1 cellular context compared by ENCODE assay signal in the genomic region with DNA sequence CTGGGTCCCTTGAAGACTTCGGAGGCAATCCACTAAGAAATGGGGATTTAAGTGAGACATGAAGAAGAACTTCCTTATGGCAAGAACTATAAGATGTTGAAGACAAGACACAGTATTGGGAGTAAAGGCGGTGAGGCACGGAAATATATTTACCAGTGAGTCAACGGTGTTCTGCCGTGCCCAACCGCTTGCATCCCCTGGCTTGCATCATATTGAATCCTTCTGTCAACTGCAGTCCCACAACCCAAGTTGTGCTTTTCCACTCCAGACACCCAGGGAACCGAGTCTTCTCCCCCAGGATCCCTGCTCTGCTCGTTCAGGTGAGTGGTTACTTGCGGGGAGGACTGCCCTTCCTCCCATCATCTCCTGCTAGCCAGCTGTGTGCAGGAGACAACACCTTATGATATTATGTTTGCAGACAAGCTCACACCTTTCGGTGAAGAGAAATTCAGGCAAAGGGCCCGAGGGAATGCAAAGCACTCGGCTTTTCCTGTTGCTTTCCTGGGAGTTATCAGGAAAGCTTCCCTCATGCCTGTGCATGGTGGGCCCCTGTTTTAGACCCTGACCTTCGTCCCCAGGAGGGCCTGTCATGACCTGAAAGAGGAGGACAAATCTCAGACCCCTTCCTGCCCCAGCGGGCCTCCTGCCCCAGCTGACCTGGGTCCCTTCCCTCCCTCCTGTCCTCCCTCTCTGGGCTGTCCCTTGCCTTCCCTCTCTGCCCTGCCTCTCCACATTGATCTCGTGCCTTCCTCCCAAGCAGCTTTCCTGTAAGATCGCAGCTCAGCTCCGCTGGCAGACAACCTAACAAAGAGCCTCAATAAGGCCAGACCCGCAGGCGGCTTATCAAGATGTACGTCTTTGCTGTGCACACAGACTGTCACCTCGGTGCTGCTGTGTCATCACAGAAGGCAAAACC.
TF ChIP-seq lines count a peak whose summit lies in the region.

No MANE protein-coding gene starts in this region.

TF ChIP-seq in HepG2, 621 proteins besides CTCF, POLR2A, EP300 and RAD21 (continued from another document and continues in another):
- TF ChIP-seq, protein P1, sequence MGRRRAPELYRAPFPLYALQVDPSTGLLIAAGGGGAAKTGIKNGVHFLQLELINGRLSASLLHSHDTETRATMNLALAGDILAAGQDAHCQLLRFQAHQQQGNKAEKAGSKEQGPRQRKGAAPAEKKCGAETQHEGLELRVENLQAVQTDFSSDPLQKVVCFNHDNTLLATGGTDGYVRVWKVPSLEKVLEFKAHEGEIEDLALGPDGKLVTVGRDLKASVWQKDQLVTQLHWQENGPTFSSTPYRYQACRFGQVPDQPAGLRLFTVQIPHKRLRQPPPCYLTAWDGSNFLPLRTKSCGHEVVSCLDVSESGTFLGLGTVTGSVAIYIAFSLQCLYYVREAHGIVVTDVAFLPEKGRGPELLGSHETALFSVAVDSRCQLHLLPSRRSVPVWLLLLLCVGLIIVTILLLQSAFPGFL (CRISPR knock-in tag; IDR thresholded peaks at IDR 0.05) = no peak
- TF ChIP-seq IRF2 (CRISPR knock-in tag; IDR thresholded peaks at IDR 0.05) (no peak), HIVEP1 (CRISPR knock-in tag; IDR thresholded peaks at IDR 0.05) (no peak), ZNF549 (CRISPR knock-in tag; IDR thresholded peaks at IDR 0.05) (no peak), ZFP1 (CRISPR knock-in tag; IDR thresholded peaks at IDR 0.05) (no peak), NFE2L2 (IDR thresholded peaks at IDR 0.05; ENCODE audit: low read length) (no peak), NFKB2 (CRISPR knock-in tag; IDR thresholded peaks at IDR 0.05; ENCODE audit: borderline replicate concordance) (no peak), SNRNP70 (IDR thresholded peaks at IDR 0.05; ENCODE audit: low read depth, low read length) (no peak), ZNF652 (CRISPR knock-in tag; IDR thresholded peaks at IDR 0.05; ENCODE audit: borderline replicate concordance, low read depth) (no peak), FOXO1 (CRISPR knock-in tag; IDR thresholded peaks at IDR 0.05) (no peak), NCOA2 (CRISPR knock-in tag; IDR thresholded peaks at IDR 0.05) (peak; percentile 20; the same call in 1 of the 2 replicates), ZMYM4 (CRISPR knock-in tag; IDR thresholded peaks at IDR 0.05) (no peak), RFXANK (CRISPR knock-in tag; IDR thresholded peaks at IDR 0.05) (no peak), MED1 (CRISPR knock-in tag; IDR thresholded peaks at IDR 0.05) (peak; percentile 64), ZBTB8A (CRISPR knock-in tag; IDR thresholded peaks at IDR 0.05; ENCODE audit: borderline replicate concordance, low read depth) (no peak), KLF6 (CRISPR knock-in tag; IDR thresholded peaks at IDR 0.05) (no peak), CCDC6 (CRISPR knock-in tag; IDR thresholded peaks at IDR 0.05) (no peak), ZNF207 (IDR thresholded peaks at IDR 0.05; ENCODE audit: borderline replicate concordance) (no peak), MXI1 (IDR thresholded peaks at IDR 0.05; ENCODE audit: borderline replicate concordance, low read depth, low read length) (no peak), ZNF20 (CRISPR knock-in tag; IDR thresholded peaks at IDR 0.05) (no peak), KAT8 (CRISPR knock-in tag; IDR thresholded peaks at IDR 0.05) (no peak), IRX3 (CRISPR knock-in tag; IDR thresholded peaks at IDR 0.05; ENCODE audit: borderline replicate concordance, low read depth) (no peak), ZNF230 (CRISPR knock-in tag; IDR thresholded peaks at IDR 0.05) (no peak), NCOA1 (CRISPR knock-in tag; IDR thresholded peaks at IDR 0.05) (no peak)
- TF ChIP-seq, protein P2, sequence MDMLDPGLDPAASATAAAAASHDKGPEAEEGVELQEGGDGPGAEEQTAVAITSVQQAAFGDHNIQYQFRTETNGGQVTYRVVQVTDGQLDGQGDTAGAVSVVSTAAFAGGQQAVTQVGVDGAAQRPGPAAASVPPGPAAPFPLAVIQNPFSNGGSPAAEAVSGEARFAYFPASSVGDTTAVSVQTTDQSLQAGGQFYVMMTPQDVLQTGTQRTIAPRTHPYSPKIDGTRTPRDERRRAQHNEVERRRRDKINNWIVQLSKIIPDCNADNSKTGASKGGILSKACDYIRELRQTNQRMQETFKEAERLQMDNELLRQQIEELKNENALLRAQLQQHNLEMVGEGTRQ (IDR thresholded peaks at IDR 0.05; ENCODE audit: low read depth, low read length) = no peak
- TF ChIP-seq, protein P2 (CRISPR knock-in tag; IDR thresholded peaks at IDR 0.05; ENCODE audit: borderline replicate concordance) = no peak
- TF ChIP-seq, protein P3, sequence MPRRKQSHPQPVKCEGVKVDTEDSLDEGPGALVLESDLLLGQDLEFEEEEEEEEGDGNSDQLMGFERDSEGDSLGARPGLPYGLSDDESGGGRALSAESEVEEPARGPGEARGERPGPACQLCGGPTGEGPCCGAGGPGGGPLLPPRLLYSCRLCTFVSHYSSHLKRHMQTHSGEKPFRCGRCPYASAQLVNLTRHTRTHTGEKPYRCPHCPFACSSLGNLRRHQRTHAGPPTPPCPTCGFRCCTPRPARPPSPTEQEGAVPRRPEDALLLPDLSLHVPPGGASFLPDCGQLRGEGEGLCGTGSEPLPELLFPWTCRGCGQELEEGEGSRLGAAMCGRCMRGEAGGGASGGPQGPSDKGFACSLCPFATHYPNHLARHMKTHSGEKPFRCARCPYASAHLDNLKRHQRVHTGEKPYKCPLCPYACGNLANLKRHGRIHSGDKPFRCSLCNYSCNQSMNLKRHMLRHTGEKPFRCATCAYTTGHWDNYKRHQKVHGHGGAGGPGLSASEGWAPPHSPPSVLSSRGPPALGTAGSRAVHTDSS (CRISPR knock-in tag; conservative IDR thresholded peaks at IDR 0.05) = no peak
- TF ChIP-seq, protein P4, sequence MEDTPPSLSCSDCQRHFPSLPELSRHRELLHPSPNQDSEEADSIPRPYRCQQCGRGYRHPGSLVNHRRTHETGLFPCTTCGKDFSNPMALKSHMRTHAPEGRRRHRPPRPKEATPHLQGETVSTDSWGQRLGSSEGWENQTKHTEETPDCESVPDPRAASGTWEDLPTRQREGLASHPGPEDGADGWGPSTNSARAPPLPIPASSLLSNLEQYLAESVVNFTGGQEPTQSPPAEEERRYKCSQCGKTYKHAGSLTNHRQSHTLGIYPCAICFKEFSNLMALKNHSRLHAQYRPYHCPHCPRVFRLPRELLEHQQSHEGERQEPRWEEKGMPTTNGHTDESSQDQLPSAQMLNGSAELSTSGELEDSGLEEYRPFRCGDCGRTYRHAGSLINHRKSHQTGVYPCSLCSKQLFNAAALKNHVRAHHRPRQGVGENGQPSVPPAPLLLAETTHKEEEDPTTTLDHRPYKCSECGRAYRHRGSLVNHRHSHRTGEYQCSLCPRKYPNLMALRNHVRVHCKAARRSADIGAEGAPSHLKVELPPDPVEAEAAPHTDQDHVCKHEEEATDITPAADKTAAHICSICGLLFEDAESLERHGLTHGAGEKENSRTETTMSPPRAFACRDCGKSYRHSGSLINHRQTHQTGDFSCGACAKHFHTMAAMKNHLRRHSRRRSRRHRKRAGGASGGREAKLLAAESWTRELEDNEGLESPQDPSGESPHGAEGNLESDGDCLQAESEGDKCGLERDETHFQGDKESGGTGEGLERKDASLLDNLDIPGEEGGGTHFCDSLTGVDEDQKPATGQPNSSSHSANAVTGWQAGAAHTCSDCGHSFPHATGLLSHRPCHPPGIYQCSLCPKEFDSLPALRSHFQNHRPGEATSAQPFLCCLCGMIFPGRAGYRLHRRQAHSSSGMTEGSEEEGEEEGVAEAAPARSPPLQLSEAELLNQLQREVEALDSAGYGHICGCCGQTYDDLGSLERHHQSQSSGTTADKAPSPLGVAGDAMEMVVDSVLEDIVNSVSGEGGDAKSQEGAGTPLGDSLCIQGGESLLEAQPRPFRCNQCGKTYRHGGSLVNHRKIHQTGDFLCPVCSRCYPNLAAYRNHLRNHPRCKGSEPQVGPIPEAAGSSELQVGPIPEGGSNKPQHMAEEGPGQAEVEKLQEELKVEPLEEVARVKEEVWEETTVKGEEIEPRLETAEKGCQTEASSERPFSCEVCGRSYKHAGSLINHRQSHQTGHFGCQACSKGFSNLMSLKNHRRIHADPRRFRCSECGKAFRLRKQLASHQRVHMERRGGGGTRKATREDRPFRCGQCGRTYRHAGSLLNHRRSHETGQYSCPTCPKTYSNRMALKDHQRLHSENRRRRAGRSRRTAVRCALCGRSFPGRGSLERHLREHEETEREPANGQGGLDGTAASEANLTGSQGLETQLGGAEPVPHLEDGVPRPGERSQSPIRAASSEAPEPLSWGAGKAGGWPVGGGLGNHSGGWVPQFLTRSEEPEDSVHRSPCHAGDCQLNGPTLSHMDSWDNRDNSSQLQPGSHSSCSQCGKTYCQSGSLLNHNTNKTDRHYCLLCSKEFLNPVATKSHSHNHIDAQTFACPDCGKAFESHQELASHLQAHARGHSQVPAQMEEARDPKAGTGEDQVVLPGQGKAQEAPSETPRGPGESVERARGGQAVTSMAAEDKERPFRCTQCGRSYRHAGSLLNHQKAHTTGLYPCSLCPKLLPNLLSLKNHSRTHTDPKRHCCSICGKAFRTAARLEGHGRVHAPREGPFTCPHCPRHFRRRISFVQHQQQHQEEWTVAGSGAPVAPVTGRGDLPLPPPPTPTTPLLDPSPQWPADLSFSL (CRISPR knock-in tag; IDR thresholded peaks at IDR 0.05) = peak; percentile 24; the same call in 1 of the 2 replicates
- TF ChIP-seq, protein P5, sequence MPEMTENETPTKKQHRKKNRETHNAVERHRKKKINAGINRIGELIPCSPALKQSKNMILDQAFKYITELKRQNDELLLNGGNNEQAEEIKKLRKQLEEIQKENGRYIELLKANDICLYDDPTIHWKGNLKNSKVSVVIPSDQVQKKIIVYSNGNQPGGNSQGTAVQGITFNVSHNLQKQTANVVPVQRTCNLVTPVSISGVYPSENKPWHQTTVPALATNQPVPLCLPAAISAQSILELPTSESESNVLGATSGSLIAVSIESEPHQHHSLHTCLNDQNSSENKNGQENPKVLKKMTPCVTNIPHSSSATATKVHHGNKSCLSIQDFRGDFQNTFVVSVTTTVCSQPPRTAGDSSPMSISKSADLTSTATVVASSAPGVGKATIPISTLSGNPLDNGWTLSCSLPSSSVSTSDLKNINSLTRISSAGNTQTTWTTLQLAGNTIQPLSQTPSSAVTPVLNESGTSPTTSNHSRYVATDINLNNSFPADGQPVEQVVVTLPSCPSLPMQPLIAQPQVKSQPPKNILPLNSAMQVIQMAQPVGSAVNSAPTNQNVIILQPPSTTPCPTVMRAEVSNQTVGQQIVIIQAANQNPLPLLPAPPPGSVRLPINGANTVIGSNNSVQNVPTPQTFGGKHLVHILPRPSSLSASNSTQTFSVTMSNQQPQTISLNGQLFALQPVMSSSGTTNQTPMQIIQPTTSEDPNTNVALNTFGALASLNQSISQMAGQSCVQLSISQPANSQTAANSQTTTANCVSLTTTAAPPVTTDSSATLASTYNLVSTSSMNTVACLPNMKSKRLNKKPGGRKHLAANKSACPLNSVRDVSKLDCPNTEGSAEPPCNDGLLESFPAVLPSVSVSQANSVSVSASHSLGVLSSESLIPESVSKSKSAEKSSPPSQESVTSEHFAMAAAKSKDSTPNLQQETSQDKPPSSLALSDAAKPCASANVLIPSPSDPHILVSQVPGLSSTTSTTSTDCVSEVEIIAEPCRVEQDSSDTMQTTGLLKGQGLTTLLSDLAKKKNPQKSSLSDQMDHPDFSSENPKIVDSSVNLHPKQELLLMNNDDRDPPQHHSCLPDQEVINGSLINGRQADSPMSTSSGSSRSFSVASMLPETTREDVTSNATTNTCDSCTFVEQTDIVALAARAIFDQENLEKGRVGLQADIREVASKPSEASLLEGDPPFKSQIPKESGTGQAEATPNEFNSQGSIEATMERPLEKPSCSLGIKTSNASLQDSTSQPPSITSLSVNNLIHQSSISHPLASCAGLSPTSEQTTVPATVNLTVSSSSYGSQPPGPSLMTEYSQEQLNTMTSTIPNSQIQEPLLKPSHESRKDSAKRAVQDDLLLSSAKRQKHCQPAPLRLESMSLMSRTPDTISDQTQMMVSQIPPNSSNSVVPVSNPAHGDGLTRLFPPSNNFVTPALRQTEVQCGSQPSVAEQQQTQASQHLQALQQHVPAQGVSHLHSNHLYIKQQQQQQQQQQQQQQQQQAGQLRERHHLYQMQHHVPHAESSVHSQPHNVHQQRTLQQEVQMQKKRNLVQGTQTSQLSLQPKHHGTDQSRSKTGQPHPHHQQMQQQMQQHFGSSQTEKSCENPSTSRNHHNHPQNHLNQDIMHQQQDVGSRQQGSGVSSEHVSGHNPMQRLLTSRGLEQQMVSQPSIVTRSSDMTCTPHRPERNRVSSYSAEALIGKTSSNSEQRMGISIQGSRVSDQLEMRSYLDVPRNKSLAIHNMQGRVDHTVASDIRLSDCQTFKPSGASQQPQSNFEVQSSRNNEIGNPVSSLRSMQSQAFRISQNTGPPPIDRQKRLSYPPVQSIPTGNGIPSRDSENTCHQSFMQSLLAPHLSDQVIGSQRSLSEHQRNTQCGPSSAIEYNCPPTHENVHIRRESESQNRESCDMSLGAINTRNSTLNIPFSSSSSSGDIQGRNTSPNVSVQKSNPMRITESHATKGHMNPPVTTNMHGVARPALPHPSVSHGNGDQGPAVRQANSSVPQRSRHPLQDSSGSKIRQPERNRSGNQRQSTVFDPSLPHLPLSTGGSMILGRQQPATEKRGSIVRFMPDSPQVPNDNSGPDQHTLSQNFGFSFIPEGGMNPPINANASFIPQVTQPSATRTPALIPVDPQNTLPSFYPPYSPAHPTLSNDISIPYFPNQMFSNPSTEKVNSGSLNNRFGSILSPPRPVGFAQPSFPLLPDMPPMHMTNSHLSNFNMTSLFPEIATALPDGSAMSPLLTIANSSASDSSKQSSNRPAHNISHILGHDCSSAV (CRISPR knock-in tag; IDR thresholded peaks at IDR 0.05; ENCODE audit: borderline replicate concordance) = no peak
- TF ChIP-seq, protein P6, sequence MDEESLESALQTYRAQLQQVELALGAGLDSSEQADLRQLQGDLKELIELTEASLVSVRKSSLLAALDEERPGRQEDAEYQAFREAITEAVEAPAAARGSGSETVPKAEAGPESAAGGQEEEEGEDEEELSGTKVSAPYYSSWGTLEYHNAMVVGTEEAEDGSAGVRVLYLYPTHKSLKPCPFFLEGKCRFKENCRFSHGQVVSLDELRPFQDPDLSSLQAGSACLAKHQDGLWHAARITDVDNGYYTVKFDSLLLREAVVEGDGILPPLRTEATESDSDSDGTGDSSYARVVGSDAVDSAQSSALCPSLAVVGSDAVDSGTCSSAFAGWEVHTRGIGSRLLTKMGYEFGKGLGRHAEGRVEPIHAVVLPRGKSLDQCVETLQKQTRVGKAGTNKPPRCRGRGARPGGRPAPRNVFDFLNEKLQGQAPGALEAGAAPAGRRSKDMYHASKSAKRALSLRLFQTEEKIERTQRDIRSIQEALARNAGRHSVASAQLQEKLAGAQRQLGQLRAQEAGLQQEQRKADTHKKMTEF (CRISPR knock-in tag; IDR thresholded peaks at IDR 0.05) = no peak
- TF ChIP-seq, protein P7, sequence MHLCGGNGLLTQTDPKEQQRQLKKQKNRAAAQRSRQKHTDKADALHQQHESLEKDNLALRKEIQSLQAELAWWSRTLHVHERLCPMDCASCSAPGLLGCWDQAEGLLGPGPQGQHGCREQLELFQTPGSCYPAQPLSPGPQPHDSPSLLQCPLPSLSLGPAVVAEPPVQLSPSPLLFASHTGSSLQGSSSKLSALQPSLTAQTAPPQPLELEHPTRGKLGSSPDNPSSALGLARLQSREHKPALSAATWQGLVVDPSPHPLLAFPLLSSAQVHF (CRISPR knock-in tag; IDR thresholded peaks at IDR 0.05) = no peak
